1 cellular context compared by ENCODE assay signal in genomic region chr11:5258543-5259262, GRCh38.
A peak's percentile ranks its signal among the peaks of the same experiment; 100 is the strongest.
TF ChIP-seq lines count a peak whose summit lies in the region.

No MANE protein-coding gene starts in this region.

TF ChIP-seq in K562, 482 proteins besides CTCF, POLR2A, EP300 and RAD21 (continues in another document):
- TF ChIP-seq USF2 (CRISPR knock-in tag; IDR thresholded peaks at IDR 0.05) (peak; percentile 89), LEF1 (IDR thresholded peaks at IDR 0.05) (peak; percentile 65), CTBP1 (IDR thresholded peaks at IDR 0.05; ENCODE audit: borderline replicate concordance) (peak; percentile 17; the same call in 1 of the 2 replicates), SRSF3 (IDR thresholded peaks at IDR 0.05; ENCODE audit: insufficient read depth, low read length) (no peak), NFIC (IDR thresholded peaks at IDR 0.05) (peak; percentile 94), PKNOX1 (IDR thresholded peaks at IDR 0.05) (peak; percentile 57), ARID4B (CRISPR knock-in tag; IDR thresholded peaks at IDR 0.05) (peak; percentile 51; the same call in 1 of the 2 replicates), MGA (IDR thresholded peaks at IDR 0.05) (peak; percentile 84), IRF9 (tag; IDR thresholded peaks at IDR 0.05) (no peak), ZNF140 (CRISPR knock-in tag; IDR thresholded peaks at IDR 0.05) (no peak), DEAF1 (CRISPR knock-in tag; IDR thresholded peaks at IDR 0.05) (no peak), ZFP36 (IDR thresholded peaks at IDR 0.05; ENCODE audit: low read depth, low read length, partially characterized antibody) (peak; percentile 43), FOXO4 (CRISPR knock-in tag; IDR thresholded peaks at IDR 0.05) (no peak), ZNF407 (IDR thresholded peaks at IDR 0.05; ENCODE audit: low read depth) (peak; percentile 34; the same call in 1 of the 2 replicates)
